ENCODE assay signal across 8 cellular contexts in genomic region chr11:14907411-14908213, GRCh38. TPM values are rescaled to one million over a fixed set of nuclear protein-coding genes. Genes with fewer than 3 reads are reported as not detected.
DNase-seq lines count a peak whose midpoint lies in the region; ATAC-seq lines count a peak whose summit lies in the region.

No MANE protein-coding gene starts in this region.

- intact Hi-C loops in head of caudate nucleus (cut with DNase I) = loop anchor here (5.0 to 10.0 kb wide), 2 partner anchors 115 to 373 kb away; no protein-coding TSS in a partner anchor

- peak; percentile 83 for DNase-seq in DMS79 (lab: John Stamatoyannopoulos, UW)
- peak; percentile 66 for DNase-seq in KG1 (lab: John Stamatoyannopoulos, UW)
- DNase-seq in RPMI8226 = peak; percentile 72
- DNase-seq in activated effector memory CD4-positive, alpha-beta T cell treated with anti-CD3 and anti-CD28 coated beads, Interleukin-2, amount 50 U/mL, for 16 hours = peak; percentile 95
- DNase-seq in head of caudate nucleus = peak; percentile 59 to 91 (median 79)
- DNase-seq in renal cortical epithelial cell (ENCODE audit: low read depth) = peak; percentile 41
- DNase-seq in dedifferentiated amniotic fluid mesenchymal stem cell (ENCODE audit: extremely low spot score) = no peak

- ATAC-seq in GM21576 (IDR thresholded peaks at IDR 0.05; ENCODE audit: unreplicated experiment) = peak; percentile 46

RNA-seq across cellular contexts. Expression of gene CYP2R1, which starts 15.6 kb away (rescaled TPM):
- 13.8 and 16.0 TPM in 2 replicates for total RNA-seq in renal cortical epithelial cell
